In genomic region chr7:29843738-29844137, GRCh38 we compare ENCODE assay signal across 17 cellular contexts. TPM values are rescaled to one million over a fixed set of nuclear protein-coding genes. Genes with fewer than 3 reads are reported as not detected.
"Had no signal": no experiment of that assay in that cellular context is flagged by ENCODE, and none has a peak within 500 bp of the region (broad histone marks: within the 10 kb centered on the region; RNA-seq: fewer than 3 reads in every experiment).

No MANE protein-coding gene starts in this region.

- H3K4me3 Mint-ChIP-seq: activated CD4-positive, alpha-beta memory T cell treated with anti-CD3 and anti-CD28 coated beads for 36 hours; natural killer cell had no signal

- H3K36me3 Mint-ChIP-seq: activated CD4-positive, alpha-beta memory T cell treated with anti-CD3 and anti-CD28 coated beads for 36 hours; natural killer cell had no signal

- ATAC-seq: heart left ventricle, left lobe of liver, mucosa of descending colon, natural killer cell had no signal

- DNase-seq: activated CD4-positive, alpha-beta memory T cell treated with anti-CD3 and anti-CD28 coated beads for 36 hours; activated CD8-positive, alpha-beta memory T cell treated with anti-CD3 and anti-CD28 coated beads, Interleukin-2, amount 50 U/mL, for 48 hours; activated naive CD4-positive, alpha-beta T cell; aorta; foreskin melanocyte; heart left ventricle; mucosa of descending colon; natural killer cell; ovary; stimulated activated CD4-positive, alpha-beta T cell treated with anti-CD3 and anti-CD28 coated beads, Interleukin-15, amount 100 ng/mL, for 24 hours; stimulated activated CD4-positive, alpha-beta T cell treated with anti-CD3 and anti-CD28 coated beads, Interleukin-4, amount 100 ng/mL, for 24 hours; thyroid gland; uterus had no signal

- H3K27ac ChIP-seq: heart left ventricle, ovary, thyroid gland, uterus had no signal

- H3K4me3 ChIP-seq: heart left ventricle, mucosa of descending colon, ovary, thyroid gland, uterus had no signal

- H3K36me3 ChIP-seq: heart left ventricle, ovary, thyroid gland, uterus had no signal

- H3K4me1 Mint-ChIP-seq: natural killer cell had no signal

- H3K9me3 ChIP-seq: heart left ventricle, mucosa of descending colon, ovary, thyroid gland, uterus had no signal

- H3K4me1 ChIP-seq: thyroid gland, uterus had no signal

- H3K9me3 Mint-ChIP-seq: activated CD4-positive, alpha-beta memory T cell treated with anti-CD3 and anti-CD28 coated beads for 36 hours; natural killer cell had no signal

- H3K27me3 ChIP-seq: heart left ventricle, ovary, thyroid gland, uterus had no signal

- FAIRE-seq: endothelial cell of umbilical vein, islet of Langerhans had no signal

- H3K27ac Mint-ChIP-seq: activated CD4-positive, alpha-beta memory T cell treated with anti-CD3 and anti-CD28 coated beads for 36 hours; natural killer cell had no signal

RNA-seq across cellular contexts. Expression of gene WIPF3, which starts 37.4 kb away (rescaled TPM):
- total RNA-seq: activated CD4-positive, alpha-beta memory T cell treated with anti-CD3 and anti-CD28 coated beads for 36 hours; natural killer cell; T-helper 2 cell treated with Interferon-gamma antibody and Interleukin-4, amounts not matched to agents 100 ng/mL and 5 ng/mL, for 36 hours had no signal
